ENCODE assay signal across 8 cellular contexts in genomic region chr2:216012133-216012829, GRCh38. TPM values are rescaled to one million over a fixed set of nuclear protein-coding genes. Genes with fewer than 3 reads are reported as not detected.
DNase-seq lines count a peak whose midpoint lies in the region; ATAC-seq lines count a peak whose summit lies in the region.

No MANE protein-coding gene starts in this region.

- H3K4me3 Mint-ChIP-seq in activated naive CD4-positive, alpha-beta T cell treated with anti-CD3 and anti-CD28 coated beads for 36 hours, result peak overlapping the region; percentile 81

- no peaks in the 10 kb centered on the region for H3K36me3 Mint-ChIP-seq in activated naive CD4-positive, alpha-beta T cell treated with anti-CD3 and anti-CD28 coated beads for 36 hours (ENCODE audit: low read depth)
- peaks cover 0 to 5% of the 10 kb centered on the region in 2 donors for H3K36me3 Mint-ChIP-seq in activated naive CD4-positive, alpha-beta T cell treated with anti-CD3 and anti-CD28 coated beads, Interleukin-2, amount 50 U/mL, for 72 hours

- no peak for ATAC-seq in activated naive CD4-positive, alpha-beta T cell treated with anti-CD3 and anti-CD28 coated beads, Interleukin-2, amount 50 U/mL, for 72 hours
- ATAC-seq in HG03045 (IDR thresholded peaks at IDR 0.05; ENCODE audit: unreplicated experiment) (no peak), HG03175 (IDR thresholded peaks at IDR 0.05; ENCODE audit: unreplicated experiment) (no peak)

- no peak for DNase-seq in activated naive CD4-positive, alpha-beta T cell treated with anti-CD3 and anti-CD28 coated beads for 36 hours
- DNase-seq in activated naive CD4-positive, alpha-beta T cell treated with anti-CD3 and anti-CD28 coated beads, Interleukin-2, amount 50 U/mL, for 72 hours (ENCODE audit: low spot score in 2 of 2), result no peak
- peak; percentile 22 for DNase-seq in SW480 (ENCODE audit: low spot score)
- DNase-seq in glomerular visceral epithelial cell (ENCODE audit: extremely low spot score), result peak; percentile 76
- DNase-seq in skeletal muscle cell (ENCODE audit: low read depth), result no peak
- DNase-seq in NCI-H2107 treated with DMSO at 0.1 percent for 48 hours (lab: John Stamatoyannopoulos, UW; ENCODE audit: unreplicated experiment), result no peak

- intact Hi-C loops in activated naive CD4-positive, alpha-beta T cell treated with anti-CD3 and anti-CD28 coated beads for 36 hours (cut with micrococcal nuclease), result loop anchor here (2.0 to 10.0 kb wide), 3 partner anchors 327 to 1203 kb away; partner anchors contain the start of genes ATIC and BARD1

- H3K4me3 ChIP-seq in skeletal muscle cell (ENCODE audit: low read depth, low read length), result peak overlapping the region; percentile 69

- H3K27me3 Mint-ChIP-seq in activated naive CD4-positive, alpha-beta T cell treated with anti-CD3 and anti-CD28 coated beads for 36 hours (ENCODE audit: low read depth), result no peaks in the 10 kb centered on the region

- H3K9me3 Mint-ChIP-seq in activated naive CD4-positive, alpha-beta T cell treated with anti-CD3 and anti-CD28 coated beads for 36 hours, result no peaks in the 10 kb centered on the region
- H3K9me3 Mint-ChIP-seq in activated naive CD4-positive, alpha-beta T cell treated with anti-CD3 and anti-CD28 coated beads, Interleukin-2, amount 50 U/mL, for 72 hours, result no peaks in the 10 kb centered on the region

- H3K27ac Mint-ChIP-seq in activated naive CD4-positive, alpha-beta T cell treated with anti-CD3 and anti-CD28 coated beads for 36 hours, result no peak overlapping the region
- peak overlapping the region in 1 of 2 donors; percentile 82 for H3K27ac Mint-ChIP-seq in activated naive CD4-positive, alpha-beta T cell treated with anti-CD3 and anti-CD28 coated beads, Interleukin-2, amount 50 U/mL, for 72 hours

- CTCF ChIA-PET in activated naive CD4-positive, alpha-beta T cell treated with anti-CD3 and anti-CD28 coated beads for 36 hours (lab: Charles Lee), result interaction anchor here (1.2 to 2.7 kb wide), 4 partner anchors 10 to 61 kb away, joined by 3 to 11 read pairs (median 4); no protein-coding TSS in a partner anchor

- H3K4me1 Mint-ChIP-seq in activated naive CD4-positive, alpha-beta T cell treated with anti-CD3 and anti-CD28 coated beads for 36 hours (ENCODE audit: low read depth), result peaks cover 44% of the 10 kb centered on the region

RNA-seq across cellular contexts. Expression of gene MREG, which starts 1.1 kb away (rescaled TPM):
- total RNA-seq in activated naive CD4-positive, alpha-beta T cell treated with anti-CD3 and anti-CD28 coated beads for 36 hours, result 1 to 10 TPM; 3.1 to 3.9 TPM
- 1 to 10 TPM; 4.9 to 7.3 TPM for total RNA-seq in activated naive CD4-positive, alpha-beta T cell treated with anti-CD3 and anti-CD28 coated beads, Interleukin-2, amount 50 U/mL, for 72 hours

Comparison
In these comparisons a context has a peak if more than half of its experiments do, and no peak if none do; other contexts are left out.
1. DNase-seq: peak in SW480 (single experiment) and glomerular visceral epithelial cell (single experiment); none in activated naive CD4-positive, alpha-beta T cell treated with anti-CD3 and anti-CD28 coated beads for 36 hours (single experiment), activated naive CD4-positive, alpha-beta T cell treated with anti-CD3 and anti-CD28 coated beads, Interleukin-2, amount 50 U/mL, for 72 hours (0 of 2), skeletal muscle cell (single experiment) and NCI-H2107 treated with DMSO at 0.1 percent for 48 hours (single experiment).